3 cellular contexts compared by ENCODE assay signal in the genomic region with DNA sequence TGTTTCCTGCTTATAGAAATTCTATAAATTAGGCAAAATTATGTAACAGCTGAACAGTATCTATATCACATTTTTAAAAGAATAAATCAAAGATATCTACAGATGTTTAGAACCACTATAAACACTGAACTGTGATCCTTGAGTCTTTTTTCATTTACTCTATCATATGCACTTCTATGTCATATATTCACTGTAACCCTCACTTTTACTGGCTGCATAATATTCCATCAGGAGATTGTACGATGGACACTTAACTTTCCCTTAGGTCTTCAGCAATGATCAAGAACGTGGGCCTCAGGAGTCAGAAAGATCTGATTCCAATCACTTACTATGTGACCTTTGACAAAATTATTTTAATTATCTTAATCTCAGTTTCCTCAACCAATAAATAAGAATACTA.
TF ChIP-seq lines count a peak whose summit lies in the region.

No MANE protein-coding gene starts in this region.

TF ChIP-seq in HEK293, 187 proteins besides CTCF, POLR2A, EP300 and RAD21:
- TF ChIP-seq ZNF146 (tag by site-specific recombination; IDR thresholded peaks at IDR 0.05): peak; percentile 96
- peak; percentile 74; the same call in 1 of the 2 replicates for TF ChIP-seq ZNF580 (tag by site-specific recombination; IDR thresholded peaks at IDR 0.05)
- no peak for TF ChIP-seq ZNF19 (tag by site-specific recombination; IDR thresholded peaks at IDR 0.05; ENCODE audit: low read depth)
TF ChIP-seq in HEK293: peak in this region for 2.

TF ChIP-seq in GM12878, 131 proteins besides CTCF, POLR2A, EP300 and RAD21:
- TF ChIP-seq FOXK2 (IDR thresholded peaks at IDR 0.05) (no peak), ZNF217 (IDR thresholded peaks at IDR 0.05) (peak; percentile 52; the same call in 1 of the 2 replicates), SMARCA5 (IDR thresholded peaks at IDR 0.05) (no peak)

TF ChIP-seq in SK-N-SH, 30 proteins besides CTCF, POLR2A, EP300 and RAD21:
- TF ChIP-seq CHD2 (IDR thresholded peaks at IDR 0.05; ENCODE audit: low read length, partially characterized antibody) (no peak), MEF2A (IDR thresholded peaks at IDR 0.05; ENCODE audit: borderline replicate concordance, low read depth) (no peak), GATA2 (CRISPR knock-in tag; IDR thresholded peaks at IDR 0.05) (no peak), RXRA (IDR thresholded peaks at IDR 0.05; ENCODE audit: borderline replicate concordance, low read depth) (no peak), FOXM1 (IDR thresholded peaks at IDR 0.05; ENCODE audit: low read depth) (no peak), MXI1 (IDR thresholded peaks at IDR 0.05; ENCODE audit: low read depth, low read length) (no peak), MAX (IDR thresholded peaks at IDR 0.05; ENCODE audit: low read depth) (no peak), ELF1 (IDR thresholded peaks at IDR 0.05) (no peak), TAF1 (IDR thresholded peaks at IDR 0.05; ENCODE audit: borderline replicate concordance, low read depth, low read length) (no peak), JUND (IDR thresholded peaks at IDR 0.05) (no peak), TEAD4 (IDR thresholded peaks at IDR 0.05; ENCODE audit: borderline replicate concordance, insufficient read depth) (no peak), RCOR1 (IDR thresholded peaks at IDR 0.05; ENCODE audit: low read length) (no peak), TCF12 (IDR thresholded peaks at IDR 0.05) (no peak), RFX5 (IDR thresholded peaks at IDR 0.05; ENCODE audit: low read length) (no peak), PBX3 (IDR thresholded peaks at IDR 0.05) (no peak)
- TF ChIP-seq, protein P1, sequence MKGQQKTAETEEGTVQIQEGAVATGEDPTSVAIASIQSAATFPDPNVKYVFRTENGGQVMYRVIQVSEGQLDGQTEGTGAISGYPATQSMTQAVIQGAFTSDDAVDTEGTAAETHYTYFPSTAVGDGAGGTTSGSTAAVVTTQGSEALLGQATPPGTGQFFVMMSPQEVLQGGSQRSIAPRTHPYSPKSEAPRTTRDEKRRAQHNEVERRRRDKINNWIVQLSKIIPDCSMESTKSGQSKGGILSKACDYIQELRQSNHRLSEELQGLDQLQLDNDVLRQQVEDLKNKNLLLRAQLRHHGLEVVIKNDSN (IDR thresholded peaks at IDR 0.05; ENCODE audit: borderline replicate concordance, low read depth): no peak
- TF ChIP-seq, protein P2, sequence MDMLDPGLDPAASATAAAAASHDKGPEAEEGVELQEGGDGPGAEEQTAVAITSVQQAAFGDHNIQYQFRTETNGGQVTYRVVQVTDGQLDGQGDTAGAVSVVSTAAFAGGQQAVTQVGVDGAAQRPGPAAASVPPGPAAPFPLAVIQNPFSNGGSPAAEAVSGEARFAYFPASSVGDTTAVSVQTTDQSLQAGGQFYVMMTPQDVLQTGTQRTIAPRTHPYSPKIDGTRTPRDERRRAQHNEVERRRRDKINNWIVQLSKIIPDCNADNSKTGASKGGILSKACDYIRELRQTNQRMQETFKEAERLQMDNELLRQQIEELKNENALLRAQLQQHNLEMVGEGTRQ (IDR thresholded peaks at IDR 0.05; ENCODE audit: borderline replicate concordance, low read depth, low read length): no peak
- TF ChIP-seq, protein P3, sequence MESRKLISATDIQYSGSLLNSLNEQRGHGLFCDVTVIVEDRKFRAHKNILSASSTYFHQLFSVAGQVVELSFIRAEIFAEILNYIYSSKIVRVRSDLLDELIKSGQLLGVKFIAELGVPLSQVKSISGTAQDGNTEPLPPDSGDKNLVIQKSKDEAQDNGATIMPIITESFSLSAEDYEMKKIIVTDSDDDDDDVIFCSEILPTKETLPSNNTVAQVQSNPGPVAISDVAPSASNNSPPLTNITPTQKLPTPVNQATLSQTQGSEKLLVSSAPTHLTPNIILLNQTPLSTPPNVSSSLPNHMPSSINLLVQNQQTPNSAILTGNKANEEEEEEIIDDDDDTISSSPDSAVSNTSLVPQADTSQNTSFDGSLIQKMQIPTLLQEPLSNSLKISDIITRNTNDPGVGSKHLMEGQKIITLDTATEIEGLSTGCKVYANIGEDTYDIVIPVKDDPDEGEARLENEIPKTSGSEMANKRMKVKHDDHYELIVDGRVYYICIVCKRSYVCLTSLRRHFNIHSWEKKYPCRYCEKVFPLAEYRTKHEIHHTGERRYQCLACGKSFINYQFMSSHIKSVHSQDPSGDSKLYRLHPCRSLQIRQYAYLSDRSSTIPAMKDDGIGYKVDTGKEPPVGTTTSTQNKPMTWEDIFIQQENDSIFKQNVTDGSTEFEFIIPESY (IDR thresholded peaks at IDR 0.05; ENCODE audit: borderline replicate concordance, low read depth): no peak
